In the genomic region with DNA sequence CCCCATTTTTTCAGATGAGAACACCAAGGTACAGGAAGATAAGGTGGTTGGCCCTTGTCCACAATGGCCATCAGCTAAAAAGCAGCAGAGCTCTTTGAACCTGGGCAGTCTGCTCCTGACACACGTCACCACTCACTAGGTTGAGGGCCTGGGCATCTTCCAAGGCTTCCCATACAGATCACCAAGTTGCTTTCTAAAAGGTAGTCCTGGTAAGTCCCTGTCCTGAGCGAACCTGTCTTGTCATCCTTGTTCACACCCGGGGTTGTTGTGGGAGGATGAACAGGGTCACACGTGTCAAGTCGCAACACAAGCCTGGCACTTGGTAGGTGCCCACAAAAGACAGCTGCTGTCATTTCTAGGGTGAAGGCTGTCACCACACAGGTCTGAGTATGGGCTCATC, we compare ENCODE assay signal across 27 cellular contexts.
"Had no signal": no experiment of that assay in that cellular context is flagged by ENCODE, and none has a peak within 500 bp of the region (broad histone marks: within the 10 kb centered on the region; RNA-seq: fewer than 3 reads in every experiment).

No MANE protein-coding gene starts in this region.

- H3K27me3 Mint-ChIP-seq: activated CD4-positive, alpha-beta memory T cell treated with anti-CD3 and anti-CD28 coated beads, Interleukin-2, amount 10 ng/mL, durations not matched to agents 7 days and 5 days; activated CD4-positive, alpha-beta T cell treated with anti-CD3 and anti-CD28 coated beads, Interleukin-2, amount 10 ng/mL, durations not matched to agents 7 days and 5 days; activated T-cell treated with anti-CD3 and anti-CD28 coated beads, Interleukin-2, amount 50 U/mL, for 24 hours; activated T-helper 17 cell treated with anti-CD3 and anti-CD28 coated beads, Interleukin-2, amount 50 U/mL, for 72 hours; central memory CD8-positive, alpha-beta T cell; effector memory CD8-positive, alpha-beta T cell had no signal

- H3K27me3 ChIP-seq: brain microvascular endothelial cell, esophagus squamous epithelium, gastroesophageal sphincter had no signal

- H3K27ac ChIP-seq: brain microvascular endothelial cell, esophagus squamous epithelium, gastroesophageal sphincter had no signal

- H3K27ac Mint-ChIP-seq: activated CD4-positive, alpha-beta memory T cell treated with anti-CD3 and anti-CD28 coated beads, Interleukin-2, amount 10 ng/mL, durations not matched to agents 7 days and 5 days; activated CD4-positive, alpha-beta T cell treated with anti-CD3 and anti-CD28 coated beads, Interleukin-2, amount 10 ng/mL, durations not matched to agents 7 days and 5 days; activated naive CD8-positive, alpha-beta T cell; activated T-cell treated with anti-CD3 and anti-CD28 coated beads, Interleukin-2, amount 50 U/mL, for 24 hours; activated T-helper 17 cell treated with anti-CD3 and anti-CD28 coated beads, Interleukin-2, amount 50 U/mL, for 72 hours; effector memory CD8-positive, alpha-beta T cell had no signal

- DNase-seq: activated CD4-positive, alpha-beta memory T cell treated with anti-CD3 and anti-CD28 coated beads, Interleukin-2, amount 10 ng/mL, durations not matched to agents 7 days and 5 days; activated CD4-positive, alpha-beta T cell treated with anti-CD3 and anti-CD28 coated beads for 1 hour; activated CD4-positive, alpha-beta T cell treated with anti-CD3 and anti-CD28 coated beads for 4 hours; activated CD4-positive, alpha-beta T cell treated with anti-CD3 and anti-CD28 coated beads, Interleukin-2, amount 10 ng/mL, durations not matched to agents 7 days and 5 days; activated CD4-positive, alpha-beta T cell treated with anti-CD3 and anti-CD28 coated beads, Interleukin-2, amount 50 U/mL, for 4 hours; activated CD8-positive, alpha-beta memory T cell treated with anti-CD3 and anti-CD28 coated beads, Interleukin-2, amount 50 U/mL, for 48 hours; activated effector memory CD4-positive, alpha-beta T cell treated with Interleukin-2 at 50 U/mL for 16 hours; activated gamma-delta T cell treated with Interleukin-2 at 50 U/mL for 16 hours; activated naive CD4-positive, alpha-beta T cell treated with anti-CD3 and anti-CD28 coated beads, Interleukin-2, amount 50 U/mL, for 16 hours; activated naive CD4-positive, alpha-beta T cell treated with Interleukin-2 at 50 U/mL for 16 hours; activated T-cell treated with anti-CD3 and anti-CD28 coated beads for 4 hours; activated T-cell treated with anti-CD3 and anti-CD28 coated beads, Interleukin-2, amount 50 U/mL, for 24 hours; amniotic stem cell; anterior cingulate cortex; brain microvascular endothelial cell; cortex of kidney; dermis blood vessel endothelial cell; effector CD4-positive, alpha-beta T cell; effector memory CD8-positive, alpha-beta T cell; erythroblast; esophagus squamous epithelium; foreskin melanocyte; T-helper 2 cell had no signal

- ATAC-seq: activated T-helper 17 cell treated with anti-CD3 and anti-CD28 coated beads, Interleukin-2, amount 50 U/mL, for 72 hours; effector memory CD8-positive, alpha-beta T cell; gastroesophageal sphincter had no signal

- H3K9me3 Mint-ChIP-seq: activated CD4-positive, alpha-beta memory T cell treated with anti-CD3 and anti-CD28 coated beads, Interleukin-2, amount 10 ng/mL, durations not matched to agents 7 days and 5 days; activated CD4-positive, alpha-beta T cell treated with anti-CD3 and anti-CD28 coated beads, Interleukin-2, amount 10 ng/mL, durations not matched to agents 7 days and 5 days; activated T-cell treated with anti-CD3 and anti-CD28 coated beads, Interleukin-2, amount 50 U/mL, for 24 hours; activated T-helper 17 cell treated with anti-CD3 and anti-CD28 coated beads, Interleukin-2, amount 50 U/mL, for 72 hours had no signal

- H3K36me3 ChIP-seq: brain microvascular endothelial cell, esophagus squamous epithelium, gastroesophageal sphincter had no signal

- H3K4me1 ChIP-seq: esophagus squamous epithelium, gastroesophageal sphincter had no signal

- H3K4me1 Mint-ChIP-seq: activated CD4-positive, alpha-beta memory T cell treated with anti-CD3 and anti-CD28 coated beads, Interleukin-2, amount 10 ng/mL, durations not matched to agents 7 days and 5 days; activated CD4-positive, alpha-beta T cell treated with anti-CD3 and anti-CD28 coated beads, Interleukin-2, amount 10 ng/mL, durations not matched to agents 7 days and 5 days; activated T-helper 17 cell treated with anti-CD3 and anti-CD28 coated beads, Interleukin-2, amount 50 U/mL, for 72 hours; central memory CD8-positive, alpha-beta T cell had no signal

- H3K9me3 ChIP-seq: esophagus squamous epithelium, gastroesophageal sphincter had no signal

- H3K4me3 ChIP-seq: esophagus squamous epithelium, gastroesophageal sphincter had no signal

- H3K4me3 Mint-ChIP-seq: activated CD4-positive, alpha-beta memory T cell treated with anti-CD3 and anti-CD28 coated beads, Interleukin-2, amount 10 ng/mL, durations not matched to agents 7 days and 5 days; activated CD4-positive, alpha-beta T cell treated with anti-CD3 and anti-CD28 coated beads, Interleukin-2, amount 10 ng/mL, durations not matched to agents 7 days and 5 days; activated naive CD8-positive, alpha-beta T cell; activated T-cell treated with anti-CD3 and anti-CD28 coated beads, Interleukin-2, amount 50 U/mL, for 24 hours; activated T-helper 17 cell treated with anti-CD3 and anti-CD28 coated beads, Interleukin-2, amount 50 U/mL, for 72 hours; central memory CD8-positive, alpha-beta T cell; effector memory CD8-positive, alpha-beta T cell had no signal

- H3K36me3 Mint-ChIP-seq: activated naive CD8-positive, alpha-beta T cell had no signal
